ENCODE assay signal across 27 cellular contexts in genomic region chr17:31015639-31016038, GRCh38. TPM values are rescaled to one million over a fixed set of nuclear protein-coding genes. Genes with fewer than 3 reads are reported as not detected.
A peak's percentile ranks its signal among the peaks of the same experiment; 100 is the strongest.
DNase-seq lines count a peak whose midpoint lies in the region; ATAC-seq, FAIRE-seq and TF ChIP-seq lines count a peak whose summit lies in the region.
"Had no signal": no experiment of that assay in that cellular context is flagged by ENCODE, and none has a peak within 500 bp of the region (broad histone marks: within the 10 kb centered on the region; RNA-seq: fewer than 3 reads in every experiment).

No MANE protein-coding gene starts in this region.

- no peaks in the 10 kb centered on the region for H3K4me1 Mint-ChIP-seq in activated T-helper 17 cell treated with anti-CD3 and anti-CD28 coated beads, Interleukin-2, amount 50 U/mL, for 72 hours
- H3K4me1 Mint-ChIP-seq: nephron had no signal

- H3K4me3 ChIP-seq in HepG2 (replicated peaks in 1 of 3; ENCODE audit: insufficient read depth in 1 of 3, low read depth in 2 of 3, low read length in 3 of 3) (no peak overlapping the region), right lobe of liver (no peak overlapping the region), RWPE2 (ENCODE audit: severe bottlenecking) (no peak overlapping the region), choroid plexus epithelial cell (ENCODE audit: low read depth, low read length) (no peak overlapping the region)
- H3K4me3 ChIP-seq: body of pancreas, lower lobe of right lung, mucosa of descending colon, ovary, PC-9, spleen had no signal

- H3K79me2 ChIP-seq in HepG2 (ENCODE audit: insufficient read depth, low read length): no peaks in the 10 kb centered on the region

- no peak overlapping the region for H3K9ac ChIP-seq in HepG2 (ENCODE audit: insufficient read depth, low read depth, low read length)

- TF ChIP-seq EP300 in HepG2 (IDR thresholded peaks at IDR 0.05; ENCODE audit: low read depth in 2 of 2, low read length in 2 of 2): no peak
- TF ChIP-seq EP300 in HepG2 (CRISPR knock-in tag; IDR thresholded peaks at IDR 0.05; ENCODE audit: borderline replicate concordance): no peak

- in situ Hi-C loops in HepG2 (cut with HindIII; ENCODE audit: extremely low pct_ligation_motif_present, low pct_unique_long_range_greater_than_20kb): loop anchor here (10.0 kb wide), 1 partner anchor 349 kb away; no protein-coding TSS in a partner anchor

- no peaks in the 10 kb centered on the region for H3K27me3 Mint-ChIP-seq in activated T-helper 17 cell treated with anti-CD3 and anti-CD28 coated beads, Interleukin-2, amount 50 U/mL, for 72 hours

- H3K4me2 ChIP-seq in HepG2 (ENCODE audit: low read depth, low read length): no peak overlapping the region
- H3K4me2 ChIP-seq: PC-9 had no signal

- intact Hi-C loops in HepG2 (cut with micrococcal nuclease; ENCODE audit: unreplicated experiment): no loop called here
- intact Hi-C loops in right lobe of liver (cut with DNase I): loop anchor here (10.0 kb wide), 1 partner anchor 199 kb away; no protein-coding TSS in a partner anchor
- intact Hi-C loops in sciatic nerve (cut with DNase I): no loop called here

- FAIRE-seq in HepG2 (lab: Jason Lieb, UNC): no peak

- no peaks in the 10 kb centered on the region for H4K20me1 ChIP-seq in HepG2 (ENCODE audit: insufficient read depth, low read length)

- no peak overlapping the region for H3K4me3 Mint-ChIP-seq in activated T-helper 17 cell treated with anti-CD3 and anti-CD28 coated beads, Interleukin-2, amount 50 U/mL, for 72 hours
- H3K4me3 Mint-ChIP-seq: activated naive CD8-positive, alpha-beta T cell treated with anti-CD3 and anti-CD28 coated beads, Interleukin-2, amount 50 U/mL, for 24 hours; H9; nephron had no signal

- no peak overlapping the region for H2AFZ ChIP-seq in HepG2 (ENCODE audit: low read length)
- H2AFZ ChIP-seq: PC-9 had no signal

- H3K27ac Mint-ChIP-seq in activated T-helper 17 cell treated with anti-CD3 and anti-CD28 coated beads, Interleukin-2, amount 50 U/mL, for 72 hours: no peak overlapping the region
- H3K27ac Mint-ChIP-seq: activated naive CD8-positive, alpha-beta T cell treated with anti-CD3 and anti-CD28 coated beads, Interleukin-2, amount 50 U/mL, for 24 hours; H9; nephron had no signal

- no TSS peak for BruUV-seq in HepG2 (replicated peaks; lab: Mats Ljungman, UMichigan)

- peak; percentile 57; the same call in 1 of the 3 replicates for ATAC-seq in HepG2
- no peak for ATAC-seq in right lobe of liver
- ATAC-seq in RWPE2 (ENCODE audit: low read depth): peak; percentile 52; the same call in 1 of the 3 replicates
- ATAC-seq in sciatic nerve: no peak
- ATAC-seq in activated T-helper 17 cell treated with anti-CD3 and anti-CD28 coated beads, Interleukin-2, amount 50 U/mL, for 72 hours (replicated peaks): no peak
- no peak for ATAC-seq in HG03342 (IDR thresholded peaks at IDR 0.05; ENCODE audit: unreplicated experiment)
- ATAC-seq: activated naive CD8-positive, alpha-beta T cell treated with anti-CD3 and anti-CD28 coated beads, Interleukin-2, amount 50 U/mL, for 24 hours; body of pancreas; lower lobe of right lung; mucosa of descending colon had no signal

- CTCF ChIA-PET in HepG2 (lab: Yijun Ruan, JAX; ENCODE audit: low intra/inter-chr PET ratio, low total read pairs): no interaction called here

- TF ChIP-seq CTCF in HepG2 (CRISPR knock-in tag; IDR thresholded peaks at IDR 0.05) (peak; percentile 67), right lobe of liver (IDR thresholded peaks at IDR 0.05) (no peak), RWPE2 (IDR thresholded peaks at IDR 0.05; ENCODE audit: poor library complexity, severe bottlenecking) (peak; percentile 44), choroid plexus epithelial cell (conservative IDR thresholded peaks at IDR 0.05; ENCODE audit: low read depth, low read length) (peak; percentile 41)

- DNase-seq in HepG2 (ENCODE audit: low spot score) (no peak), right lobe of liver (no peak), RWPE2 (ENCODE audit: low spot score) (no peak), choroid plexus epithelial cell (ENCODE audit: low read depth) (peak; percentile 42), sciatic nerve (ENCODE audit: low spot score) (no peak)
- no peak for DNase-seq in activated naive CD4-positive, alpha-beta T cell (lab: John Stamatoyannopoulos, UW)
- DNase-seq: activated CD4-positive, CD25-positive, alpha-beta regulatory T cell treated with anti-CD3 and anti-CD28 coated beads, Interleukin-2, amount 50 U/mL, for 72 hours; activated effector memory CD4-positive, alpha-beta T cell treated with anti-CD3 and anti-CD28 coated beads, Interleukin-2, amount 50 U/mL, for 16 hours; activated naive CD8-positive, alpha-beta T cell treated with anti-CD3 and anti-CD28 coated beads, Interleukin-2, amount 50 U/mL, for 24 hours; BE2C; body of pancreas; cerebellar nuclear complex; H9; head of caudate nucleus; lower lobe of right lung; mucosa of descending colon; MV-4-11; NCI-H1436 treated with DMSO at 0.1 percent for 48 hours; NK-92 treated with Interleukin-12 subunit alpha and Interleukin-12 subunit beta, amount 100 ng/mL, for 24 hours; ovary; PC-9; SIG-M5; spleen had no signal

- H3K27ac ChIP-seq in HepG2 (ENCODE audit: extremely low read length, insufficient read depth, low read length) (no peak overlapping the region), right lobe of liver (no peak overlapping the region), RWPE2 (ENCODE audit: poor library complexity, severe bottlenecking) (no peak overlapping the region)
- H3K27ac ChIP-seq: body of pancreas, epithelial cell of prostate, lower lobe of right lung, ovary, PC-9, spleen had no signal

- no peaks in the 10 kb centered on the region for H3K36me3 ChIP-seq in HepG2 (replicated peaks in 1 of 2; ENCODE audit: control insufficient read depth in 1 of 2, insufficient read depth in 2 of 2, low read length in 2 of 2)
- no peaks in the 10 kb centered on the region for H3K36me3 ChIP-seq in right lobe of liver
- H3K36me3 ChIP-seq in RWPE2 (ENCODE audit: low read depth): no peaks in the 10 kb centered on the region
- H3K36me3 ChIP-seq: BE2C, lower lobe of right lung, ovary, spleen had no signal

- H3K4me1 ChIP-seq in HepG2 (ENCODE audit: insufficient read depth, low read length) (no peaks in the 10 kb centered on the region), right lobe of liver (no peaks in the 10 kb centered on the region), RWPE2 (ENCODE audit: insufficient read depth, poor library complexity, severe bottlenecking) (no peaks in the 10 kb centered on the region)
- H3K4me1 ChIP-seq: BE2C, body of pancreas, lower lobe of right lung had no signal

- POLR2A ChIA-PET in HepG2 (lab: Yijun Ruan, JAX): no interaction called here

- H3K36me3 Mint-ChIP-seq in activated T-helper 17 cell treated with anti-CD3 and anti-CD28 coated beads, Interleukin-2, amount 50 U/mL, for 72 hours (ENCODE audit: low read depth): no peaks in the 10 kb centered on the region

- no peaks in the 10 kb centered on the region for H3K9me3 Mint-ChIP-seq in activated T-helper 17 cell treated with anti-CD3 and anti-CD28 coated beads, Interleukin-2, amount 50 U/mL, for 72 hours
- H3K9me3 Mint-ChIP-seq: activated naive CD8-positive, alpha-beta T cell treated with anti-CD3 and anti-CD28 coated beads, Interleukin-2, amount 50 U/mL, for 24 hours; H9; nephron had no signal

- no peak for TF ChIP-seq RAD21 in HepG2 (CRISPR knock-in tag; IDR thresholded peaks at IDR 0.05)

- no peaks in the 10 kb centered on the region for H3K27me3 ChIP-seq in HepG2 (ENCODE audit: control insufficient read depth in 1 of 2, insufficient read depth in 2 of 2, low read length in 2 of 2)
- no peaks in the 10 kb centered on the region for H3K27me3 ChIP-seq in right lobe of liver
- H3K27me3 ChIP-seq in RWPE2 (ENCODE audit: insufficient read depth, poor library complexity, severe bottlenecking): no peaks in the 10 kb centered on the region
- H3K27me3 ChIP-seq: BE2C, body of pancreas, ovary, spleen had no signal

- WGBS in HepG2 (ENCODE audit: low lambda C conversion rate): 47% methylated on average over 5 of the region's 5 CpGs
- WGBS in right lobe of liver (ENCODE audit: insufficient coverage, low coverage, low lambda C conversion rate, missing lambda C conversion rate): 67% methylated on average over 3 of the region's 5 CpGs

- no peak for TF ChIP-seq POLR2A in HepG2 (IDR thresholded peaks at IDR 0.05; ENCODE audit: insufficient read depth in 1 of 2, low read depth in 2 of 2, low read length in 2 of 2)
- TF ChIP-seq POLR2A in right lobe of liver (IDR thresholded peaks at IDR 0.05): no peak

- no peaks in the 10 kb centered on the region for H3K9me3 ChIP-seq in HepG2 (ENCODE audit: low read length)
- no peaks in the 10 kb centered on the region for H3K9me3 ChIP-seq in right lobe of liver
- no peaks in the 10 kb centered on the region for H3K9me3 ChIP-seq in RWPE2 (ENCODE audit: severe bottlenecking)
- H3K9me3 ChIP-seq: BE2C, body of pancreas, lower lobe of right lung, mucosa of descending colon, ovary, spleen had no signal

TF ChIP-seq in HepG2, 621 proteins besides CTCF, POLR2A, EP300 and RAD21 (continues in another document):
- TF ChIP-seq ZNF773 (CRISPR knock-in tag; IDR thresholded peaks at IDR 0.05; ENCODE audit: borderline replicate concordance): no peak

RNA-seq across cellular contexts. Expression of gene RNF135, which starts 44.8 kb away (rescaled TPM):
- total RNA-seq in HepG2 (2016; rRNA removed; fragmentation: Illumina TruSeq; extraction: Trizol) (not detected in 2 replicates), right lobe of liver (1 to 10 TPM; 3.7 to 6.1 (median 4.6) TPM), sciatic nerve (23.8 TPM)
- not detected in 2 replicates for total RNA-seq in HepG2 (2016; cell fraction: cytosol; rRNA removed; fragmentation: Illumina TruSeq; extraction: Trizol; ENCODE audit: low read depth)
- total RNA-seq in HepG2 (2016; cell fraction: insoluble cytoplasmic fraction; rRNA removed; fragmentation: Illumina TruSeq; extraction: Trizol): not detected in 2 replicates
- total RNA-seq in HepG2 (2016; cell fraction: membrane; rRNA removed; fragmentation: Illumina TruSeq; extraction: Trizol): not detected in 2 replicates
- total RNA-seq in HepG2 (2016; cell fraction: nucleus; rRNA removed; fragmentation: Illumina TruSeq; extraction: Trizol): not detected in 2 replicates
- polyA plus RNA-seq in HepG2 (2011; rRNA removed): not detected in 2 replicates
- not detected in 2 replicates for polyA plus RNA-seq in HepG2 (2011; cell fraction: cytosol; rRNA removed)
- polyA plus RNA-seq in HepG2 (2011; cell fraction: nucleus; rRNA removed): not detected in 2 replicates
- polyA plus RNA-seq in HepG2 (2012): not detected in 2 replicates
- polyA plus RNA-seq in HepG2 (2016; cell fraction: cytosol; fragmentation: Illumina TruSeq; extraction: Trizol; ENCODE audit: low read depth): not detected in 2 replicates
- polyA plus RNA-seq in HepG2 (2016; cell fraction: insoluble cytoplasmic fraction; fragmentation: Illumina TruSeq; extraction: Trizol; ENCODE audit: low read depth): not detected in 2 replicates
- not detected in 2 replicates for polyA plus RNA-seq in HepG2 (2016; cell fraction: membrane; fragmentation: Illumina TruSeq; extraction: Trizol; ENCODE audit: low read depth)
- not detected in 2 replicates for polyA plus RNA-seq in HepG2 (2016; cell fraction: nucleus; fragmentation: Illumina TruSeq; extraction: Trizol; ENCODE audit: insufficient read depth, low read depth)
- 6.9 TPM in 1 of 2 replicates, not detected in the other for polyA minus RNA-seq in HepG2 (2011; rRNA and poly(A)+ RNA removed; ENCODE audit: low replicate concordance)
- polyA minus RNA-seq in HepG2 (2011; cell fraction: cytosol; rRNA and poly(A)+ RNA removed): 0.53 TPM in 1 of 2 replicates, not detected in the other
- polyA minus RNA-seq in HepG2 (2011; cell fraction: nucleus; rRNA and poly(A)+ RNA removed): not detected in 2 replicates
- total RNA-seq in activated T-helper 17 cell treated with anti-CD3 and anti-CD28 coated beads, Interleukin-2, amount 50 U/mL, for 72 hours: 1 to 10 TPM; 4.0 to 4.4 TPM

Comparison
In these comparisons a context has a peak if more than half of its experiments do, and no peak if none do; other contexts are left out.
1. ATAC-seq: peak in HepG2 (single experiment) and RWPE2 (single experiment); none in right lobe of liver (0 of 4), sciatic nerve (single experiment), activated T-helper 17 cell treated with anti-CD3 and anti-CD28 coated beads, Interleukin-2, amount 50 U/mL, for 72 hours (single experiment) and HG03342 (single experiment).
2. CTCF ChIP-seq: peak in HepG2 (single experiment), RWPE2 (single experiment) and choroid plexus epithelial cell (single experiment); none in right lobe of liver (0 of 4).
3. intact Hi-C loops: an anchor here in right lobe of liver (10.0 kb wide); none called in HepG2 and sciatic nerve.